ENCODE assay signal across 8 cellular contexts in the genomic region with DNA sequence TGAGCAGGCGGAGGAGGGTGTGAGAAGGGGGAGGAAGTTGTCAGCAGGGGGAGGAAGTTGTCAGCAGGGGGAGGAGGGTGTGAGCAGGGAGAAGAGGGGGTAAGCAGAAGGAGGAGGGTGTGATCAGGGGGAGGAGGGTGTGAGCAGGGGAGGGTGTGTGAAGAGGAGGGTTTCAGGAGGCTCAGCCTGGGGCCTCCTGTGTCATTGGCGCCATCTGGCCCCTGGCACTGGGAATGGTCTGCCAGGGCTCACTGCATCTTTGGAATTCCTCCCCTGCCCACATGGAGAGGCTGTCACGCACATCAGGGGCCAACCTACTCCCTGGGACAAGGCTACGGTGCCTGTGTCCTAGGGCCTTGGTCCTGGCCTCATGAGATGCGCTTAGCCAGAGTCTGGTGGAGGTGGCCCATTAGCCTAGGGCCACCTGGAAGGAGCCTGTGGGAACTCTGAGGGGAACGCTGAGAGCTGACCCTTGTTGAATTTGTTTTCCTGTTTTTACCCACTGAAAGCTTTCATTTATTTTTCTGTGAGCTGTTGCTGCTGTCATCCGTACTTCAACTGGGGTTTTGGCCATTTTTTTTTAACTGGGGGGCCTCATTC. TPM values are rescaled to one million over a fixed set of nuclear protein-coding genes. Genes with fewer than 3 reads are reported as not detected.
DNase-seq lines count a peak whose midpoint lies in the region; ATAC-seq and TF ChIP-seq lines count a peak whose summit lies in the region.

No MANE protein-coding gene starts in this region.

- H3K27me3 ChIP-seq in AG04450 (ENCODE audit: control insufficient read depth, insufficient read depth, low read length) (peaks cover 24% of the 10 kb centered on the region), sigmoid colon (peaks cover 0 to 24% (median 20%) of the 10 kb centered on the region in 3 donors)

- TF ChIP-seq POLR2A in GM18505 (IDR thresholded peaks at IDR 0.05; ENCODE audit: borderline replicate concordance, extremely low read depth, insufficient read depth, insufficient read length), result no peak
- no peak for TF ChIP-seq POLR2A in sigmoid colon (IDR thresholded peaks at IDR 0.05)

- no peaks in the 10 kb centered on the region for H3K36me3 ChIP-seq in sigmoid colon

- TF ChIP-seq CTCF in AG04450 (IDR thresholded peaks at IDR 0.05; ENCODE audit: low read depth, low read length), result peak; percentile 43
- TF ChIP-seq CTCF in GM10248 (IDR thresholded peaks at IDR 0.05; ENCODE audit: control extremely low read depth, extremely low read depth, low read depth, missing control alignments), result peak; percentile 51
- peak; percentile 40 for TF ChIP-seq CTCF in astrocyte of the spinal cord (IDR thresholded peaks at IDR 0.05; ENCODE audit: low read depth, low read length)
- TF ChIP-seq CTCF in sigmoid colon (IDR thresholded peaks at IDR 0.05), result no peak

- DNase-seq in AG04450 (ENCODE audit: low read depth, low spot score) (no peak), GM10248 (ENCODE audit: extremely low spot score) (peak; percentile 52), NCI-H2196 treated with DMSO at 0.1 percent for 48 hours (lab: John Stamatoyannopoulos, UW; ENCODE audit: unreplicated experiment) (peak; percentile 69), astrocyte of the spinal cord (ENCODE audit: low read depth, low spot score) (no peak), left kidney (ENCODE audit: low read depth, low spot score) (peak; percentile 91), sigmoid colon (no peak)

- no peak for TF ChIP-seq EP300 in sigmoid colon (IDR thresholded peaks at IDR 0.05)

- no peak overlapping the region for H3K27ac ChIP-seq in AG04450 (ENCODE audit: low read depth, low read length)
- no peak overlapping the region for H3K27ac ChIP-seq in sigmoid colon

- ATAC-seq in GM18505 (IDR thresholded peaks at IDR 0.05; ENCODE audit: unreplicated experiment) (no peak), GM19467 (IDR thresholded peaks at IDR 0.05; ENCODE audit: unreplicated experiment) (no peak)

- POLR2A ChIA-PET in AG04450 (lab: Yijun Ruan, JAX), result no interaction called here
- POLR2A ChIA-PET in GM10248 (lab: Yijun Ruan, JAX), result no interaction called here

- WGBS in sigmoid colon, 2 donors, result 66 to 83% methylated on average over 7 of the region's 7 CpGs

- CTCF ChIA-PET in AG04450 (lab: Charles Lee), result interaction anchor here (0.6 to 2.2 kb wide), 2 partner anchors 66 to 144 kb away, joined by 3 to 13 read pairs; no protein-coding TSS in a partner anchor
- CTCF ChIA-PET in GM10248 (lab: Yijun Ruan, JAX), result interaction anchor here (0.8 to 1.4 kb wide), 6 partner anchors 48 to 227 kb away, joined by 3 to 7 read pairs (median 5); no protein-coding TSS in a partner anchor

- intact Hi-C loops in sigmoid colon (cut with DNase I), result no loop called here

- H3K4me3 ChIP-seq in AG04450 (ENCODE audit: low read depth, low read length), result no peak overlapping the region
- no peak overlapping the region for H3K4me3 ChIP-seq in astrocyte of the spinal cord (ENCODE audit: low read depth, low read length)
- no peak overlapping the region for H3K4me3 ChIP-seq in sigmoid colon

- in situ Hi-C loops in astrocyte of the spinal cord (cut with HindIII; ENCODE audit: low sequenced_read_pairs), result no loop called here

- H3K9me3 ChIP-seq in AG04450 (ENCODE audit: control insufficient read depth, insufficient read depth, low read length) (no peaks in the 10 kb centered on the region; the same call in 1 of the 2 replicates), sigmoid colon (no peaks in the 10 kb centered on the region)

- peaks cover 0 to 10% (median 9%) of the 10 kb centered on the region in 4 donors for H3K4me1 ChIP-seq in sigmoid colon

RNA-seq across cellular contexts. Expression of a gene that starts 18.0 kb away (rescaled TPM):
- polyA plus RNA-seq in AG04450 (2011; rRNA removed), result 0.12 TPM in 1 of 2 replicates, not detected in the other
- polyA minus RNA-seq in AG04450 (2011; rRNA and poly(A)+ RNA removed), result 0.83 TPM in 1 of 2 replicates, not detected in the other
- total RNA-seq in sigmoid colon, result 1 to 10 TPM in 3 of 4 donors, under 1 TPM in 1; 0.83 to 3.2 (median 1.9) TPM
- 1 to 10 TPM in 1 of 3 donors, under 1 TPM in 1, not detected in 1; 0.23 to 1.2 TPM for polyA plus RNA-seq in sigmoid colon

Comparison
In these comparisons a context has a peak if more than half of its experiments do, and no peak if none do; other contexts are left out.
1. DNase-seq: peak in GM10248 (single experiment), NCI-H2196 treated with DMSO at 0.1 percent for 48 hours (single experiment) and left kidney (single experiment); none in AG04450 (single experiment), astrocyte of the spinal cord (single experiment) and sigmoid colon (single experiment).
2. CTCF ChIP-seq: peak in AG04450 (single experiment), GM10248 (single experiment) and astrocyte of the spinal cord (single experiment); none in sigmoid colon (0 of 4).